10 cellular contexts compared by ENCODE assay signal in the genomic region with DNA sequence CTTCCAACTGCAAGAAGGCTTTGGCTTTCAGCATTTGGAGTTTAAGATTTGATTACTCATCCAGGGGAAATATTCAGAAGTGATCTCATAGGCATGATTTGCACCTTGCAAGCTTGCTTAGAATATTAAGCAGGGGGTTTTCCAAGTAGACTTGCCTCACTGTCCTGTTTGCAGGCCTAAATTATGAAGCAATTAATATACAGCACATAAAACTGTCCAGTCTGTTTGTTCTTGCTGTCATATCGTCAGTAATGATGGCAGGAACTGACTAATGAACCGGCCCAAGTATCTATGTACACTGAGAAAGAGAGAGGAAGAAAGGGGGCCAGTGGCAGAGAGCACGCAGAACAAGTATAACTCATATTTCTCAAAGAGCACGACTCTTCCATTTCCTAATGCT.
DNase-seq lines count a peak whose midpoint lies in the region; ATAC-seq and TF ChIP-seq lines count a peak whose summit lies in the region.
"Had no signal": no experiment of that assay in that cellular context is flagged by ENCODE, and none has a peak within 500 bp of the region (broad histone marks: within the 10 kb centered on the region; RNA-seq: fewer than 3 reads in every experiment).

No MANE protein-coding gene starts in this region.

- H3K9ac ChIP-seq in HCT116 (ENCODE audit: low read length) = no peak overlapping the region

- TF ChIP-seq RAD21 in HCT116 (IDR thresholded peaks at IDR 0.05; ENCODE audit: low read depth) = no peak

- TF ChIP-seq CTCF in HCT116 (IDR thresholded peaks at IDR 0.05 in 2 of 3, conservative IDR thresholded peaks at IDR 0.05 in 1 of 3; ENCODE audit: borderline replicate concordance in 1 of 3, insufficient read depth in 1 of 3, low read depth in 2 of 3, low read length in 2 of 3) = no peak
- no peak for TF ChIP-seq CTCF in RWPE2 (IDR thresholded peaks at IDR 0.05; ENCODE audit: poor library complexity, severe bottlenecking)
- TF ChIP-seq CTCF in esophagus squamous epithelium (IDR thresholded peaks at IDR 0.05) = no peak
- TF ChIP-seq CTCF in sigmoid colon (IDR thresholded peaks at IDR 0.05) = no peak

- no peak overlapping the region for H3K27ac ChIP-seq in HCT116 (ENCODE audit: low read depth, low read length)
- peak overlapping the region; percentile 98 for H3K27ac ChIP-seq in RWPE2 (ENCODE audit: poor library complexity, severe bottlenecking)
- H3K27ac ChIP-seq in esophagus squamous epithelium = peak overlapping the region in 3 of 4 donors; percentile 68 to 77 (median 72)
- H3K27ac ChIP-seq in sigmoid colon = peak overlapping the region; percentile 21 to 85 (median 78)
- H3K27ac ChIP-seq: gastrocnemius medialis had no signal

- WGBS in esophagus squamous epithelium, 2 donors = 14 to 17% methylated on average over 4 of the region's 4 CpGs
- 52 to 58% methylated on average over 4 of the region's 4 CpGs for WGBS in sigmoid colon, 2 donors

- no peak overlapping the region for H3K4me2 ChIP-seq in HCT116 (ENCODE audit: low read length)

- no peaks in the 10 kb centered on the region for H3K79me2 ChIP-seq in HCT116 (ENCODE audit: insufficient read depth, low read length)

- H3K4me1 ChIP-seq in HCT116 (ENCODE audit: control insufficient read depth in 1 of 2, insufficient read depth in 2 of 2, low read length in 2 of 2) = peaks cover 7 to 25% of the 10 kb centered on the region in 2 experiments; a peak in 3 of 4 replicates
- peaks cover 49% of the 10 kb centered on the region for H3K4me1 ChIP-seq in RWPE2 (ENCODE audit: insufficient read depth, poor library complexity, severe bottlenecking)
- H3K4me1 ChIP-seq in esophagus squamous epithelium = peaks cover 18 to 49% (median 25%) of the 10 kb centered on the region in 3 donors
- peaks cover 0 to 40% (median 32%) of the 10 kb centered on the region in 4 donors for H3K4me1 ChIP-seq in sigmoid colon

- intact Hi-C loops in HCT116 (cut with micrococcal nuclease) (no loop called here), esophagus squamous epithelium (cut with DNase I) (no loop called here), sigmoid colon (cut with DNase I) (loop anchor here (5.0 kb wide), 5 partner anchors 67 to 213 kb away; a partner anchor contains a TSS)

- RAD21 ChIA-PET in HCT116 (lab: Charles Lee; ENCODE audit: low non-redundant PET in 1 of 2, low total read pairs in 2 of 2, uncharacterized antibody in 2 of 2, unreplicated experiment in 2 of 2) = no interaction called here

- no peak for TF ChIP-seq POLR2A in HCT116 (IDR thresholded peaks at IDR 0.05; ENCODE audit: borderline replicate concordance, extremely low read depth, insufficient read depth, insufficient read length)
- TF ChIP-seq POLR2A in esophagus squamous epithelium (IDR thresholded peaks at IDR 0.05) = no peak
- no peak for TF ChIP-seq POLR2A in sigmoid colon (IDR thresholded peaks at IDR 0.05)

- DNase-seq in HCT116 (ENCODE audit: low read depth, low spot score) (no peak), RWPE2 (ENCODE audit: low spot score) (no peak), esophagus squamous epithelium (lab: John Stamatoyannopoulos, UW) (no peak), sigmoid colon (no peak), NCI-H2107 treated with DMSO at 0.1 percent for 48 hours (lab: John Stamatoyannopoulos, UW; ENCODE audit: unreplicated experiment) (no peak), KBM-7 (no peak)
- DNase-seq in stimulated activated CD4-positive, alpha-beta T cell treated with anti-CD3 and anti-CD28 coated beads, Interleukin-12 subunit alpha, Interleukin-12 subunit beta, amount 100 ng/mL, for 4 hours = no peak
- DNase-seq: gastrocnemius medialis; stimulated activated CD8-positive, alpha-beta memory T cell treated with anti-CD3 and anti-CD28 coated beads, Interleukin-4, amount 100 ng/mL, for 48 hours had no signal

- BruUV-seq in HCT116 (replicated peaks; lab: Mats Ljungman, UMichigan) = no TSS peak

- no peak for ATAC-seq in HCT116
- peak; percentile 88 for ATAC-seq in RWPE2 (ENCODE audit: low read depth)
- no peak for ATAC-seq in GM19023 (IDR thresholded peaks at IDR 0.05; ENCODE audit: unreplicated experiment)
- ATAC-seq: gastrocnemius medialis had no signal

- POLR2A ChIA-PET in HCT116 (lab: Charles Lee) = no interaction called here

- CTCF ChIA-PET in HCT116 (lab: Charles Lee) = no interaction called here

- peak; percentile 52 to 87 (median 72) for TF ChIP-seq EP300 in sigmoid colon (IDR thresholded peaks at IDR 0.05)

- no peaks in the 10 kb centered on the region for H3K9me2 ChIP-seq in HCT116 (ENCODE audit: insufficient read depth)

- H3K27me3 ChIP-seq in HCT116 (ENCODE audit: insufficient read depth, low read length) = no peaks in the 10 kb centered on the region
- no peaks in the 10 kb centered on the region for H3K27me3 ChIP-seq in RWPE2 (ENCODE audit: insufficient read depth, poor library complexity, severe bottlenecking)
- no peaks in the 10 kb centered on the region for H3K27me3 ChIP-seq in esophagus squamous epithelium
- H3K27me3 ChIP-seq in sigmoid colon = no peaks in the 10 kb centered on the region
- H3K27me3 ChIP-seq: gastrocnemius medialis had no signal

- H3K9me3 ChIP-seq in HCT116 (ENCODE audit: control insufficient read depth in 1 of 2, insufficient read depth in 1 of 2, low read depth in 1 of 2, low read length in 2 of 2) (no peaks in the 10 kb centered on the region), RWPE2 (ENCODE audit: severe bottlenecking) (no peaks in the 10 kb centered on the region), esophagus squamous epithelium (no peaks in the 10 kb centered on the region), sigmoid colon (no peaks in the 10 kb centered on the region)
- H3K9me3 ChIP-seq: gastrocnemius medialis had no signal

- H3K4me3 ChIP-seq in HCT116 (replicated peaks in 1 of 2; ENCODE audit: low read depth in 1 of 2, low read length in 2 of 2) = no peak overlapping the region
- H3K4me3 ChIP-seq in RWPE2 (ENCODE audit: severe bottlenecking) = no peak overlapping the region
- H3K4me3 ChIP-seq in esophagus squamous epithelium = no peak overlapping the region
- H3K4me3 ChIP-seq in sigmoid colon = no peak overlapping the region
- H3K4me3 ChIP-seq: gastrocnemius medialis had no signal

- H3K36me3 ChIP-seq in HCT116 (ENCODE audit: control insufficient read depth in 1 of 2, insufficient read depth in 2 of 2, low read length in 2 of 2) (no peaks in the 10 kb centered on the region), RWPE2 (ENCODE audit: low read depth) (no peaks in the 10 kb centered on the region), esophagus squamous epithelium (no peaks in the 10 kb centered on the region), sigmoid colon (no peaks in the 10 kb centered on the region)
- H3K36me3 ChIP-seq: gastrocnemius medialis had no signal

- peak overlapping the region; percentile 37 for H2AFZ ChIP-seq in HCT116 (ENCODE audit: low read depth, low read length, poor library complexity, severe bottlenecking)

- no peaks in the 10 kb centered on the region for H4K20me1 ChIP-seq in HCT116 (ENCODE audit: insufficient read depth)

- in situ Hi-C loops in KBM-7 (cut with MboI; ENCODE audit: low pct_unique_long_range_greater_than_20kb, low sequenced_read_pairs) = no loop called here

TF ChIP-seq in HCT116, 20 proteins besides CTCF, POLR2A, EP300 and RAD21:
- no peak for TF ChIP-seq CBX3 (IDR thresholded peaks at IDR 0.05; ENCODE audit: low read depth)
- TF ChIP-seq SRF (IDR thresholded peaks at IDR 0.05; ENCODE audit: low read depth) = no peak
- no peak for TF ChIP-seq EGR1 (IDR thresholded peaks at IDR 0.05; ENCODE audit: low read depth)
- TF ChIP-seq, protein P1, sequence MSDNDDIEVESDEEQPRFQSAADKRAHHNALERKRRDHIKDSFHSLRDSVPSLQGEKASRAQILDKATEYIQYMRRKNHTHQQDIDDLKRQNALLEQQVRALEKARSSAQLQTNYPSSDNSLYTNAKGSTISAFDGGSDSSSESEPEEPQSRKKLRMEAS (IDR thresholded peaks at IDR 0.05) = no peak
- TF ChIP-seq EZH2phosphoT487 (IDR thresholded peaks at IDR 0.05; ENCODE audit: borderline replicate concordance) = no peak
- no peak for TF ChIP-seq ZFX (IDR thresholded peaks at IDR 0.05)
- no peak for TF ChIP-seq SIN3A (IDR thresholded peaks at IDR 0.05; ENCODE audit: low read depth)
- TF ChIP-seq, protein P2, sequence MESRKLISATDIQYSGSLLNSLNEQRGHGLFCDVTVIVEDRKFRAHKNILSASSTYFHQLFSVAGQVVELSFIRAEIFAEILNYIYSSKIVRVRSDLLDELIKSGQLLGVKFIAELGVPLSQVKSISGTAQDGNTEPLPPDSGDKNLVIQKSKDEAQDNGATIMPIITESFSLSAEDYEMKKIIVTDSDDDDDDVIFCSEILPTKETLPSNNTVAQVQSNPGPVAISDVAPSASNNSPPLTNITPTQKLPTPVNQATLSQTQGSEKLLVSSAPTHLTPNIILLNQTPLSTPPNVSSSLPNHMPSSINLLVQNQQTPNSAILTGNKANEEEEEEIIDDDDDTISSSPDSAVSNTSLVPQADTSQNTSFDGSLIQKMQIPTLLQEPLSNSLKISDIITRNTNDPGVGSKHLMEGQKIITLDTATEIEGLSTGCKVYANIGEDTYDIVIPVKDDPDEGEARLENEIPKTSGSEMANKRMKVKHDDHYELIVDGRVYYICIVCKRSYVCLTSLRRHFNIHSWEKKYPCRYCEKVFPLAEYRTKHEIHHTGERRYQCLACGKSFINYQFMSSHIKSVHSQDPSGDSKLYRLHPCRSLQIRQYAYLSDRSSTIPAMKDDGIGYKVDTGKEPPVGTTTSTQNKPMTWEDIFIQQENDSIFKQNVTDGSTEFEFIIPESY (IDR thresholded peaks at IDR 0.05; ENCODE audit: extremely low read depth, insufficient replicate concordance, low read length) = no peak
- TF ChIP-seq YY1 (IDR thresholded peaks at IDR 0.05; ENCODE audit: extremely low read depth, insufficient replicate concordance, low read depth, low read length) = no peak
